ENCODE assay signal across 8 cellular contexts in genomic region chr15:68829068-68829467, GRCh38. TPM values are rescaled to one million over a fixed set of nuclear protein-coding genes. Genes with fewer than 3 reads are reported as not detected.
DNase-seq lines count a peak whose midpoint lies in the region; ATAC-seq and TF ChIP-seq lines count a peak whose summit lies in the region.

No MANE protein-coding gene starts in this region.

- intact Hi-C loops in prostate gland (cut with DNase I), result no loop called here

- H3K9me3 ChIP-seq in Peyer's patch (no peaks in the 10 kb centered on the region), prostate gland (no peaks in the 10 kb centered on the region)

- H3K4me1 ChIP-seq in Peyer's patch, result no peaks in the 10 kb centered on the region
- H3K4me1 ChIP-seq in prostate gland (replicated peaks), result no peaks in the 10 kb centered on the region

- ATAC-seq in GM18498 (IDR thresholded peaks at IDR 0.05; ENCODE audit: unreplicated experiment), result peak; percentile 58
- ATAC-seq in HG02973 (IDR thresholded peaks at IDR 0.05; ENCODE audit: unreplicated experiment), result no peak

- no peak overlapping the region for H3K4me3 ChIP-seq in AG10803 (ENCODE audit: low read length)
- H3K4me3 ChIP-seq in Peyer's patch, result no peak overlapping the region
- no peak overlapping the region for H3K4me3 ChIP-seq in fibroblast of the aortic adventitia (ENCODE audit: low read depth, low read length)
- no peak overlapping the region for H3K4me3 ChIP-seq in prostate gland

- H3K27me3 ChIP-seq in Peyer's patch (no peaks in the 10 kb centered on the region), prostate gland (replicated peaks; ENCODE audit: insufficient read depth) (no peaks in the 10 kb centered on the region)

- no peak overlapping the region for H3K27ac ChIP-seq in Peyer's patch
- no peak overlapping the region for H3K27ac ChIP-seq in prostate gland

- TF ChIP-seq POLR2A in Peyer's patch (IDR thresholded peaks at IDR 0.05) (no peak), prostate gland (IDR thresholded peaks at IDR 0.05) (no peak)

- no peak for DNase-seq in AG10803 (ENCODE audit: low read depth)
- no peak for DNase-seq in Peyer's patch
- peak; percentile 15 for DNase-seq in fibroblast of the aortic adventitia (ENCODE audit: low read depth)
- DNase-seq in pons (ENCODE audit: low spot score), result peak; percentile 96
- DNase-seq in NCI-H2081 treated with DMSO at 0.1 percent for 48 hours (lab: John Stamatoyannopoulos, UW), result no peak
- DNase-seq in prostate gland (ENCODE audit: low spot score), result no peak

- TF ChIP-seq CTCF in AG10803 (conservative IDR thresholded peaks at IDR 0.05; ENCODE audit: low read length) (peak; percentile 34), Peyer's patch (IDR thresholded peaks at IDR 0.05) (peak in 5 of 6 experiments; percentile 19 to 74 (median 59)), fibroblast of the aortic adventitia (IDR thresholded peaks at IDR 0.05; ENCODE audit: insufficient read depth, low read length) (peak; percentile 36), prostate gland (IDR thresholded peaks at IDR 0.05) (peak in 2 of 4 experiments; percentile 50 to 52)

- H3K36me3 ChIP-seq in Peyer's patch (no peaks in the 10 kb centered on the region), prostate gland (no peaks in the 10 kb centered on the region)

RNA-seq across cellular contexts. Expression of gene ANP32A, which starts 8.4 kb away (rescaled TPM):
- total RNA-seq in Peyer's patch (10 to 100 TPM; 38.2 to 90.8 (median 40.1) TPM), fibroblast of the aortic adventitia (ENCODE audit: low replicate concordance) (41.0 and 123 TPM in 2 replicates), prostate gland (10 to 100 TPM; 52.6 to 70.8 TPM)

Comparison
In these comparisons a context has a peak if more than half of its experiments do, and no peak if none do; other contexts are left out.
1. DNase-seq: peak in fibroblast of the aortic adventitia (single experiment) and pons (single experiment); none in AG10803 (single experiment), Peyer's patch (0 of 3), NCI-H2081 treated with DMSO at 0.1 percent for 48 hours (single experiment) and prostate gland (single experiment).